ENCODE assay signal across 8 cellular contexts in the genomic region with DNA sequence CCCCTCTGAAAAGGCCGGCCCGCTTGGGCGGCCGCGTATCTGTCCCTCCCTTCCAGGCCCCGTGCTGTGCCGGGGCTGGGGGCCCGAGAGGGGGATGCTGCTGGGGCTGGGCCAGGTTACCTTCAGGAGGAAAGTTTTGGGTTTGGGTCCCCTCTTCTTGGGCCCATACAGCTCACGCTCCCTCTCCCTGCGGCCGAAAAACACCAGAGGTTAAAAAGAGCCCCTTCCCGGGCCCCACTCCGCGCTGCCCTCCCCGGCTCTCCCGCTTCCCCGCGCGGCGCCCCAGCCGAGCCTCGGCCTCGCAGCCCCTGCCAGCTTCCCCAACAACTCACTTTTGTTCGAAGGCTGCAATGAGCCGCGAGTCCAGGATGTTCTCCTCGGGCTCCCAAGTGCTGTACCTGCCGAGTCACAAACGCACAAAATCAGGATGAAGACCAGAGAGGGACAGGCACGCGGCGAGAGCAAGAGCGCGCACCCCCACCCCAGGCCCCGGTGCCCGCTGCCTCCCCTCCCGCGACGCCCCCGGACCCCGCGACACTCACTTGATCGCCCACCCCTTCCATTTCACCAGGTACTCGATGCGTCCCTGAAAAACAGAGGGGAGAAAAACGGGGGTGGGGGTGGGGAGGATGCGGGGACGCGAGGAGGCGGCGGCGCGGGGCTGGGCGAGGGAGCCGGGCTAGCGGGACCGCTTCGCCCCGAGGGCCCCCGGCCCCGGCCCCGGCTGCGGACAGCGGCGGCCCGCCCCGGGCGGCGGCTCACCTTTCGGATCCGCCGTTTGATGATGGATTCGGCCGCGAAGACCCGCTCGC. TPM values are rescaled to one million over a fixed set of nuclear protein-coding genes. Genes with fewer than 3 reads are reported as not detected.
DNase-seq lines count a peak whose midpoint lies in the region; ATAC-seq, FAIRE-seq and TF ChIP-seq lines count a peak whose summit lies in the region.

No MANE protein-coding gene starts in this region.

- DNase-seq in A549 (ENCODE audit: low read depth in 1 of 2, low spot score in 1 of 2) (peak in 1 of 2 experiments; percentile 19), Karpas-422 (peak; percentile 70), left ventricle myocardium inferior (no peak), psoas muscle (no peak), GM19238 (ENCODE audit: insufficient read length, low spot score) (no peak), DMS153 (lab: John Stamatoyannopoulos, UW) (no peak)
- DNase-seq in activated naive CD4-positive, alpha-beta T cell treated with anti-CD3 and anti-CD28 coated beads, Interleukin-2, amount 50 U/mL, for 72 hours (ENCODE audit: low spot score in 2 of 2), result peak in 1 of 2 donors; percentile 63

- H3K4me3 ChIP-seq in A549 (peak overlapping the region; percentile 88), Karpas-422 (ENCODE audit: low read length) (peak overlapping the region; percentile 98), left ventricle myocardium inferior (peak overlapping the region; percentile 74), psoas muscle (peak overlapping the region; percentile 97)

- H3K27ac ChIP-seq in A549, result peak overlapping the region; percentile 96 to 99
- H3K27ac ChIP-seq in Karpas-422 (ENCODE audit: low read length), result peak overlapping the region; percentile 72
- peak overlapping the region; percentile 94 for H3K27ac ChIP-seq in left ventricle myocardium inferior (replicated peaks)
- H3K27ac ChIP-seq in psoas muscle, result peak overlapping the region; percentile 72

- 0 out of 2 replicates have a peak, but pooled peaks have one; percentile 20 for TF ChIP-seq POLR2A in A549 (IDR thresholded peaks at IDR 0.05; ENCODE audit: low read length)

- ATAC-seq in A549, result peak; percentile 25 to 27
- peak; percentile 13 for ATAC-seq in GM19324 (IDR thresholded peaks at IDR 0.05; ENCODE audit: low FRiP score, unreplicated experiment)
- no peak for ATAC-seq in activated naive CD4-positive, alpha-beta T cell treated with anti-CD3 and anti-CD28 coated beads, Interleukin-2, amount 50 U/mL, for 72 hours
- no peak for ATAC-seq in psoas muscle

- H3K9ac ChIP-seq in Karpas-422 (ENCODE audit: low read length), result peak overlapping the region; percentile 95

- peak overlapping the region; percentile 29; the same call in 1 of the 2 replicates for H2AFZ ChIP-seq in Karpas-422 (ENCODE audit: low read length)

- peaks cover 26% of the 10 kb centered on the region for H3K36me3 ChIP-seq in Karpas-422 (ENCODE audit: insufficient read depth, low read length)
- peaks cover 17% of the 10 kb centered on the region for H3K36me3 ChIP-seq in left ventricle myocardium inferior
- H3K36me3 ChIP-seq in psoas muscle (ENCODE audit: insufficient read depth in 1 of 2, low read depth in 1 of 2), result peaks cover 0 to 22% of the 10 kb centered on the region in 2 donors

- TF ChIP-seq EP300 in A549 (IDR thresholded peaks at IDR 0.05), result no peak

- no peaks in the 10 kb centered on the region for H3K9me2 ChIP-seq in Karpas-422 (replicated peaks; ENCODE audit: insufficient read depth, low read length)

- peak overlapping the region; percentile 79 for H3K4me2 ChIP-seq in A549
- H3K4me2 ChIP-seq in Karpas-422 (ENCODE audit: low read depth, low read length, poor library complexity, severe bottlenecking), result peak overlapping the region; percentile 96

- FAIRE-seq in A549 (lab: Jason Lieb, UNC), result no peak

- 2% methylated on average over 9 of the region's 77 CpGs for WGBS in A549 (ENCODE audit: missing lambda C conversion rate)
- 3 to 8% (median 6%) methylated on average over 46 to 77 of the region's 77 CpGs for WGBS in psoas muscle, 3 donors

- TF ChIP-seq CTCF in A549 (IDR thresholded peaks at IDR 0.05) (no peak), left ventricle myocardium inferior (IDR thresholded peaks at IDR 0.05; ENCODE audit: borderline replicate concordance) (no peak), psoas muscle (IDR thresholded peaks at IDR 0.05) (no peak)

- peaks cover 23% of the 10 kb centered on the region for H3K4me1 ChIP-seq in A549
- H3K4me1 ChIP-seq in Karpas-422 (ENCODE audit: low read length), result peaks cover 41% of the 10 kb centered on the region
- H3K4me1 ChIP-seq in left ventricle myocardium inferior, result peaks cover 67% of the 10 kb centered on the region
- H3K4me1 ChIP-seq in psoas muscle, result peaks cover 20% of the 10 kb centered on the region

- H3K9me3 ChIP-seq in A549, result no peaks in the 10 kb centered on the region
- H3K9me3 ChIP-seq in Karpas-422 (ENCODE audit: low read length), result no peaks in the 10 kb centered on the region
- no peaks in the 10 kb centered on the region for H3K9me3 ChIP-seq in left ventricle myocardium inferior (replicated peaks)
- H3K9me3 ChIP-seq in psoas muscle, result no peaks in the 10 kb centered on the region

- H3K9me3 Mint-ChIP-seq in activated naive CD4-positive, alpha-beta T cell treated with anti-CD3 and anti-CD28 coated beads, Interleukin-2, amount 50 U/mL, for 72 hours, result no peaks in the 10 kb centered on the region

- peaks cover 23% of the 10 kb centered on the region for H4K20me1 ChIP-seq in Karpas-422 (ENCODE audit: insufficient read depth, low read depth, low read length)

- TF ChIP-seq RAD21 in A549 (conservative IDR thresholded peaks at IDR 0.05 in 1 of 2, IDR thresholded peaks at IDR 0.05 in 1 of 2), result no peak

- intact Hi-C loops in left ventricle myocardium inferior (cut with micrococcal nuclease) (no loop called here), psoas muscle (cut with DNase I) (loop anchor here (5.0 to 10.0 kb wide), 3 partner anchors 56 to 443 kb away; a partner anchor contains a TSS)

- H3K79me2 ChIP-seq in Karpas-422 (ENCODE audit: low read length), result peaks cover 23% of the 10 kb centered on the region

- H3K27me3 ChIP-seq in Karpas-422 (ENCODE audit: low read length) (no peaks in the 10 kb centered on the region), left ventricle myocardium inferior (ENCODE audit: low read depth) (no peaks in the 10 kb centered on the region), psoas muscle (ENCODE audit: insufficient read depth in 3 of 3, low read length in 2 of 3) (no peaks in the 10 kb centered on the region)

- H3K27ac Mint-ChIP-seq in activated naive CD4-positive, alpha-beta T cell treated with anti-CD3 and anti-CD28 coated beads, Interleukin-2, amount 50 U/mL, for 72 hours, result peak overlapping the region; percentile 86 to 92

- H3K36me3 Mint-ChIP-seq in activated naive CD4-positive, alpha-beta T cell treated with anti-CD3 and anti-CD28 coated beads, Interleukin-2, amount 50 U/mL, for 72 hours, result peaks cover 14 to 20% of the 10 kb centered on the region in 2 donors

- POLR2A ChIA-PET in A549 (lab: Yijun Ruan, JAX), result interaction anchor here (0.6 to 2.4 kb wide), 6 partner anchors 10 to 132 kb away, joined by 3 to 18 read pairs (median 8); no protein-coding TSS in a partner anchor

- CTCF ChIA-PET in A549 (lab: Yijun Ruan, JAX), result interaction anchor here (0.6 to 9.2 kb wide), 13 partner anchors 7 to 268 kb away, joined by 3 to 112 read pairs (median 10); a partner anchor contains a TSS

TF ChIP-seq in A549, 52 proteins besides CTCF, POLR2A, EP300 and RAD21 (continues in another document):
- TF ChIP-seq, protein P1, sequence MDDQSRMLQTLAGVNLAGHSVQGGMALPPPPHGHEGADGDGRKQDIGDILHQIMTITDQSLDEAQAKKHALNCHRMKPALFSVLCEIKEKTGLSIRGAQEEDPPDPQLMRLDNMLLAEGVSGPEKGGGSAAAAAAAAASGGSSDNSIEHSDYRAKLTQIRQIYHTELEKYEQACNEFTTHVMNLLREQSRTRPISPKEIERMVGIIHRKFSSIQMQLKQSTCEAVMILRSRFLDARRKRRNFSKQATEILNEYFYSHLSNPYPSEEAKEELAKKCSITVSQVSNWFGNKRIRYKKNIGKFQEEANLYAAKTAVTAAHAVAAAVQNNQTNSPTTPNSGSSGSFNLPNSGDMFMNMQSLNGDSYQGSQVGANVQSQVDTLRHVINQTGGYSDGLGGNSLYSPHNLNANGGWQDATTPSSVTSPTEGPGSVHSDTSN (IDR thresholded peaks at IDR 0.05), result no peak

RNA-seq across cellular contexts. Expression of a gene that starts 0.5 kb away (rescaled TPM):
- 9.8 and 10.4 TPM in 2 replicates for polyA plus RNA-seq in A549 (2011; rRNA removed)
- polyA plus RNA-seq in A549 (2012; cell fraction: cytosol; rRNA removed), result 7.6 and 10.4 TPM in 2 replicates
- 25.0 and 36.1 TPM in 2 replicates for polyA plus RNA-seq in A549 (2012; cell fraction: nucleus; rRNA removed)
- 22.1 to 24.0 TPM (median 22.4 TPM) in 3 replicates for polyA plus RNA-seq in A549 (2017; fragmentation: RNase III; extraction: RNeasy Plus Mini Kit Qiagen cat#74134 plus additional on column Dnase treatment)
- polyA minus RNA-seq in A549 (2011; rRNA and poly(A)+ RNA removed), result 35.3 and 40.2 TPM in 2 replicates
- 30.5 and 46.4 TPM in 2 replicates for total RNA-seq in Karpas-422 (2014; rRNA removed; shearing (Covaris generic); ENCODE audit: low replicate concordance)
- 10 to 100 TPM; 46.9 to 92.6 TPM for total RNA-seq in activated naive CD4-positive, alpha-beta T cell treated with anti-CD3 and anti-CD28 coated beads, Interleukin-2, amount 50 U/mL, for 72 hours
- total RNA-seq in left ventricle myocardium inferior, result 32.9 TPM
- 10 to 100 TPM; 15.1 to 21.0 (median 17.4) TPM for total RNA-seq in psoas muscle
- 10 to 100 TPM in 1 of 3 donors, 1 to 10 TPM in 2; 5.2 to 17.1 (median 5.4) TPM for polyA plus RNA-seq in psoas muscle

RNA-seq across cellular contexts. Expression of a gene that starts 27.7 kb away (rescaled TPM):
- polyA plus RNA-seq in A549 (2011; rRNA removed), result 3.3 and 6.6 TPM in 2 replicates
- polyA plus RNA-seq in A549 (2012; cell fraction: cytosol; rRNA removed), result 2.3 and 3.6 TPM in 2 replicates
- 5.8 and 6.7 TPM in 2 replicates for polyA plus RNA-seq in A549 (2012; cell fraction: nucleus; rRNA removed)
- 9.7 to 15.3 TPM (median 14.8 TPM) in 3 replicates for polyA plus RNA-seq in A549 (2017; fragmentation: RNase III; extraction: RNeasy Plus Mini Kit Qiagen cat#74134 plus additional on column Dnase treatment)
- 7.7 TPM in 2 replicates for polyA minus RNA-seq in A549 (2011; rRNA and poly(A)+ RNA removed)
- total RNA-seq in Karpas-422 (2014; rRNA removed; shearing (Covaris generic); ENCODE audit: low replicate concordance), result not detected in 2 replicates
- 1 to 10 TPM in 1 of 2 donors, under 1 TPM in 1; 0.75 to 1.1 TPM for total RNA-seq in activated naive CD4-positive, alpha-beta T cell treated with anti-CD3 and anti-CD28 coated beads, Interleukin-2, amount 50 U/mL, for 72 hours
- total RNA-seq in left ventricle myocardium inferior, result 23.3 TPM
- total RNA-seq in psoas muscle, result 1 to 10 TPM in 1 of 4 donors, under 1 TPM in 3; 0.15 to 1.7 (median 0.61) TPM
- polyA plus RNA-seq in psoas muscle, result under 1 TPM; 0.35 to 0.53 (median 0.39) TPM

Comparison
In these comparisons a context has a peak if more than half of its experiments do, and no peak if none do; other contexts are left out.
1. ATAC-seq: peak in A549 (2 of 2) and GM19324 (single experiment); none in activated naive CD4-positive, alpha-beta T cell treated with anti-CD3 and anti-CD28 coated beads, Interleukin-2, amount 50 U/mL, for 72 hours (0 of 2) and psoas muscle (0 of 4).
2. Peak in every context shown above with its lines, with median percentiles within 50 percentile points of each other: H3K27ac ChIP-seq and H3K4me3 ChIP-seq.